In genomic region chr10:65270969-65271368, GRCh38 we compare ENCODE assay signal across 17 cellular contexts.
DNase-seq lines count a peak whose midpoint lies in the region; ATAC-seq, FAIRE-seq and TF ChIP-seq lines count a peak whose summit lies in the region.
"Had no signal": no experiment of that assay in that cellular context is flagged by ENCODE, and none has a peak within 500 bp of the region (broad histone marks: within the 10 kb centered on the region; RNA-seq: fewer than 3 reads in every experiment).

No MANE protein-coding gene starts in this region.

- no peak overlapping the region for H3K4me2 ChIP-seq in PC-9

- DNase-seq in PC-9 (no peak), urothelium cell line (ENCODE audit: low spot score) (no peak), GM12891 (ENCODE audit: insufficient read length, low spot score) (no peak)
- DNase-seq: C1 segment of cervical spinal cord; Calu3; CD4-positive, alpha-beta memory T cell; COR-L47; DMS53; DMS79 treated with DMSO at 0.1 percent for 48 hours; GOT3; H7; HCEC 1CT had no signal

- peak overlapping the region in 2 of 3 experiments; percentile 35 to 80 for H3K27ac Mint-ChIP-seq in nephron
- H3K27ac Mint-ChIP-seq: CD4-positive, alpha-beta memory T cell had no signal

- H3K79me2 ChIP-seq in PC-9 (ENCODE audit: low read depth), result no peaks in the 10 kb centered on the region

- no peak overlapping the region for H3K4me3 ChIP-seq in PC-9

- no peaks in the 10 kb centered on the region for H3K4me1 Mint-ChIP-seq in nephron
- H3K4me1 Mint-ChIP-seq: CD4-positive, alpha-beta memory T cell had no signal

- BruUV-seq in PC-9 (replicated peaks; lab: Mats Ljungman, UMichigan), result no TSS peak

- FAIRE-seq in urothelium cell line (lab: Jason Lieb, UNC) (peak; percentile 83), GM12891 (lab: Jason Lieb, UNC) (no peak)
- FAIRE-seq: G401.6, GM19239 had no signal

- H3K27me3 Mint-ChIP-seq in nephron (ENCODE audit: low read depth), result no peaks in the 10 kb centered on the region
- H3K27me3 Mint-ChIP-seq: CD4-positive, alpha-beta memory T cell had no signal

- H3K27me3 ChIP-seq in PC-9 (ENCODE audit: insufficient read depth, low read depth), result no peaks in the 10 kb centered on the region

- intact Hi-C loops in PC-9 (cut with micrococcal nuclease; ENCODE audit: unreplicated experiment), result no loop called here

- H3K9me3 Mint-ChIP-seq in nephron, result no peaks in the 10 kb centered on the region

- CTCF ChIA-PET in PC-9 (lab: Charles Lee), result no interaction called here

- no peaks in the 10 kb centered on the region for H3K36me3 Mint-ChIP-seq in nephron (ENCODE audit: low read depth)
- H3K36me3 Mint-ChIP-seq: CD4-positive, alpha-beta memory T cell had no signal

- POLR2A ChIA-PET in PC-9 (lab: Charles Lee; ENCODE audit: unreplicated experiment), result no interaction called here

- no peaks in the 10 kb centered on the region for H4K20me1 ChIP-seq in PC-9 (ENCODE audit: insufficient read depth)

- H3K4me1 ChIP-seq in PC-9 (replicated peaks; ENCODE audit: insufficient read depth), result no peaks in the 10 kb centered on the region

- no peaks in the 10 kb centered on the region; the same call in 1 of the 2 replicates for H3K9me3 ChIP-seq in PC-9 (ENCODE audit: insufficient read depth, low read depth)

- H3K9me2 ChIP-seq in PC-9 (ENCODE audit: insufficient read depth), result no peaks in the 10 kb centered on the region

- ATAC-seq in GM21360 (IDR thresholded peaks at IDR 0.05; ENCODE audit: unreplicated experiment) (no peak), GM19397 (IDR thresholded peaks at IDR 0.05; ENCODE audit: unreplicated experiment) (no peak)

- H3K4me3 Mint-ChIP-seq in nephron, result no peak overlapping the region
- H3K4me3 Mint-ChIP-seq: CD4-positive, alpha-beta memory T cell had no signal

- H2AFZ ChIP-seq in PC-9, result 0 out of 2 replicates have a peak overlapping the region, but pooled peaks have one; percentile 15

- H3K27ac ChIP-seq in PC-9, result no peak overlapping the region

- TF ChIP-seq CTCF in PC-9 (conservative IDR thresholded peaks at IDR 0.05) (no peak), nephron (IDR thresholded peaks at IDR 0.05; ENCODE audit: unreplicated experiment in 3 of 3) (no peak)

- TF ChIP-seq POLR2A in GM12891 (IDR thresholded peaks at IDR 0.05; ENCODE audit: low read depth, low read length), result no peak

- H3K36me3 ChIP-seq in PC-9 (ENCODE audit: low read depth), result no peaks in the 10 kb centered on the region

- H3F3A ChIP-seq in PC-9 (ENCODE audit: insufficient read depth, low read depth), result no peaks in the 10 kb centered on the region

TF ChIP-seq in GM12891, 5 proteins besides CTCF, POLR2A, EP300 and RAD21:
- TF ChIP-seq PAX5 (IDR thresholded peaks at IDR 0.05; ENCODE audit: insufficient read depth, low read length, severe bottlenecking) (no peak), POU2F2 (IDR thresholded peaks at IDR 0.05; ENCODE audit: low read depth, low read length) (no peak), TAF1 (IDR thresholded peaks at IDR 0.05; ENCODE audit: low read depth, low read length) (no peak), POLR2AphosphoS5 (IDR thresholded peaks at IDR 0.05; ENCODE audit: low read depth, low read length) (no peak), SPI1 (IDR thresholded peaks at IDR 0.05; ENCODE audit: low read depth, low read length) (no peak)
TF ChIP-seq in GM12891: peak in this region for 0.
